ENCODE assay signal across 19 cellular contexts in genomic region chr12:79423560-79423959, GRCh38.
DNase-seq lines count a peak whose midpoint lies in the region; ATAC-seq and TF ChIP-seq lines count a peak whose summit lies in the region.
"Had no signal": no experiment of that assay in that cellular context is flagged by ENCODE, and none has a peak within 500 bp of the region (broad histone marks: within the 10 kb centered on the region; RNA-seq: fewer than 3 reads in every experiment).

No MANE protein-coding gene starts in this region.

- H2AFZ ChIP-seq in PC-3 (ENCODE audit: low read length) = no peak overlapping the region

- peak overlapping the region in 2 of 3 experiments; percentile 84 to 85 for H3K27ac Mint-ChIP-seq in nephron
- H3K27ac Mint-ChIP-seq: activated naive CD4-positive, alpha-beta T cell treated with anti-CD3 and anti-CD28 coated beads, Interleukin-2, amount 50 U/mL, for 24 hours; activated T-cell treated with anti-CD3 and anti-CD28 coated beads, Interleukin-2, amount 50 U/mL, for 24 hours had no signal

- TF ChIP-seq POLR2A in tibial nerve (IDR thresholded peaks at IDR 0.05) = no peak
- TF ChIP-seq POLR2A in GM18505 (IDR thresholded peaks at IDR 0.05; ENCODE audit: borderline replicate concordance, extremely low read depth, insufficient read depth, insufficient read length) = no peak

- no peak for TF ChIP-seq CTCF in PC-3 (conservative IDR thresholded peaks at IDR 0.05; ENCODE audit: low read depth, low read length)
- no peak for TF ChIP-seq CTCF in brain microvascular endothelial cell (IDR thresholded peaks at IDR 0.05; ENCODE audit: low read depth, low read length, missing control alignments)
- TF ChIP-seq CTCF in nephron (IDR thresholded peaks at IDR 0.05; ENCODE audit: unreplicated experiment in 3 of 3) = no peak
- TF ChIP-seq CTCF in tibial nerve (IDR thresholded peaks at IDR 0.05) = no peak
- no peak for TF ChIP-seq CTCF in RWPE1 (conservative IDR thresholded peaks at IDR 0.05; ENCODE audit: low read depth)

- peaks cover 40% of the 10 kb centered on the region for H3K4me1 Mint-ChIP-seq in nephron
- H3K4me1 Mint-ChIP-seq: activated naive CD4-positive, alpha-beta T cell treated with anti-CD3 and anti-CD28 coated beads, Interleukin-2, amount 50 U/mL, for 24 hours had no signal

- H3K36me3 ChIP-seq in PC-3 (ENCODE audit: low read depth, low read length) (no peaks in the 10 kb centered on the region), brain microvascular endothelial cell (replicated peaks) (no peaks in the 10 kb centered on the region), tibial nerve (no peaks in the 10 kb centered on the region)
- H3K36me3 ChIP-seq: cardiac muscle cell had no signal

- no peaks in the 10 kb centered on the region for H4K20me1 ChIP-seq in PC-3 (ENCODE audit: low read length)

- ATAC-seq in PC-3 (no peak), HG02610 (IDR thresholded peaks at IDR 0.05; ENCODE audit: unreplicated experiment) (no peak), GM18505 (IDR thresholded peaks at IDR 0.05; ENCODE audit: unreplicated experiment) (no peak)

- TSS peak; percentile 82 for BruUV-seq in PC-3 (replicated peaks; lab: Mats Ljungman, UMichigan)

- no peaks in the 10 kb centered on the region for H3K79me2 ChIP-seq in PC-3 (ENCODE audit: low read length)

- in situ Hi-C loops in brain microvascular endothelial cell (cut with HindIII; ENCODE audit: low pct_ligation_motif_present, low sequenced_read_pairs) = loop anchor here (25.0 kb wide), 1 partner anchor 764 kb away; no protein-coding TSS in a partner anchor

- H3K4me1 ChIP-seq in PC-3 (ENCODE audit: insufficient read depth, low read length) = peaks cover 73% of the 10 kb centered on the region
- peaks cover 0 to 59% (median 14%) of the 10 kb centered on the region in 4 donors for H3K4me1 ChIP-seq in tibial nerve

- peak overlapping the region; percentile 34 for H3K4me2 ChIP-seq in PC-3 (ENCODE audit: low read length)

- no peaks in the 10 kb centered on the region for H3K9me3 ChIP-seq in PC-3 (ENCODE audit: low read length)
- H3K9me3 ChIP-seq in tibial nerve = no peaks in the 10 kb centered on the region

- 93 to 96% methylated on average over 3 of the region's 3 CpGs for WGBS in tibial nerve, 2 donors

- H3K27me3 ChIP-seq in PC-3 (ENCODE audit: low read length) (no peaks in the 10 kb centered on the region), brain microvascular endothelial cell (replicated peaks) (no peaks in the 10 kb centered on the region), tibial nerve (no peaks in the 10 kb centered on the region)
- H3K27me3 ChIP-seq: cardiac muscle cell had no signal

- POLR2A ChIA-PET in PC-3 (lab: Charles Lee; ENCODE audit: unreplicated experiment) (interaction anchor here (1.1 kb wide), 1 partner anchor 124 kb away, joined by 17 read pairs; no protein-coding TSS in a partner anchor), RWPE1 (lab: Yijun Ruan, JAX; ENCODE audit: low non-redundant PET) (no interaction called here)

- peaks cover 14% of the 10 kb centered on the region for H3F3A ChIP-seq in PC-3 (ENCODE audit: low read length, unreplicated experiment)

- no peak overlapping the region for H3K4me3 Mint-ChIP-seq in nephron
- H3K4me3 Mint-ChIP-seq: activated naive CD4-positive, alpha-beta T cell treated with anti-CD3 and anti-CD28 coated beads, Interleukin-2, amount 50 U/mL, for 24 hours; activated T-cell treated with anti-CD3 and anti-CD28 coated beads, Interleukin-2, amount 50 U/mL, for 24 hours had no signal

- no peak for TF ChIP-seq EP300 in tibial nerve (IDR thresholded peaks at IDR 0.05)

- no peaks in the 10 kb centered on the region for H3K9me2 ChIP-seq in PC-3 (replicated peaks; ENCODE audit: low read length)

- peak overlapping the region; percentile 27 for H3K9ac ChIP-seq in PC-3 (ENCODE audit: low read length)

- intact Hi-C loops in PC-3 (cut with micrococcal nuclease) = loop anchor here (10.0 kb wide), 1 partner anchor 511 kb away; the partner anchor contains the start of gene PPP1R12A

- H3K36me3 Mint-ChIP-seq in nephron (ENCODE audit: low read depth) = no peaks in the 10 kb centered on the region
- H3K36me3 Mint-ChIP-seq: activated naive CD4-positive, alpha-beta T cell treated with anti-CD3 and anti-CD28 coated beads, Interleukin-2, amount 50 U/mL, for 24 hours had no signal

- H3K4me3 ChIP-seq in PC-3 (ENCODE audit: low read length) = no peak overlapping the region
- no peak overlapping the region for H3K4me3 ChIP-seq in brain microvascular endothelial cell (ENCODE audit: low read depth, low read length)
- no peak overlapping the region for H3K4me3 ChIP-seq in tibial nerve
- H3K4me3 ChIP-seq: cardiac muscle cell had no signal

- H3K27ac ChIP-seq in PC-3 (ENCODE audit: low read length) = peak overlapping the region; percentile 96
- H3K27ac ChIP-seq in brain microvascular endothelial cell = peak overlapping the region; percentile 93
- peak overlapping the region in 3 of 4 donors; percentile 7 to 66 (median 65) for H3K27ac ChIP-seq in tibial nerve
- H3K27ac ChIP-seq in RWPE1 = no peak overlapping the region
- H3K27ac ChIP-seq: cardiac muscle cell had no signal

- CTCF ChIA-PET in PC-3 (lab: Charles Lee) (interaction anchor here (0.5 kb wide), 1 partner anchor 288 kb away, joined by 3 read pairs; no protein-coding TSS in a partner anchor), RWPE1 (lab: Yijun Ruan, JAX) (no interaction called here)

- DNase-seq in PC-3 (no peak), brain microvascular endothelial cell (no peak), tibial nerve (ENCODE audit: low spot score in 2 of 2) (no peak), NCI-H345 treated with DMSO at 0.1 percent for 48 hours (lab: John Stamatoyannopoulos, UW; ENCODE audit: unreplicated experiment) (no peak), RWPE1 (ENCODE audit: low spot score) (no peak)
- DNase-seq: activated CD4-positive, alpha-beta T cell treated with anti-CD3 and anti-CD28 coated beads, Interleukin-2, amount 50 U/mL, for 48 hours; activated T-cell treated with anti-CD3 and anti-CD28 coated beads, Interleukin-2, amount 50 U/mL, for 24 hours; DMS 273 treated with DMSO at 0.1 percent for 48 hours; GOT3; hippocampal formation; Karpas-422; NCI-H1105 treated with DMSO at 0.1 percent for 48 hours; nucleus accumbens; substantia nigra had no signal

- no peaks in the 10 kb centered on the region for H3K9me3 Mint-ChIP-seq in nephron
- H3K9me3 Mint-ChIP-seq: activated naive CD4-positive, alpha-beta T cell treated with anti-CD3 and anti-CD28 coated beads, Interleukin-2, amount 50 U/mL, for 24 hours; activated T-cell treated with anti-CD3 and anti-CD28 coated beads, Interleukin-2, amount 50 U/mL, for 24 hours had no signal

- H3K27me3 Mint-ChIP-seq in nephron (ENCODE audit: low read depth) = no peaks in the 10 kb centered on the region
- H3K27me3 Mint-ChIP-seq: activated T-cell treated with anti-CD3 and anti-CD28 coated beads, Interleukin-2, amount 50 U/mL, for 24 hours had no signal
